In genomic region chr10:64465653-64466052, GRCh38 we compare ENCODE assay signal across 5 cellular contexts.
"Had no signal": no experiment of that assay in that cellular context is flagged by ENCODE, and none has a peak within 500 bp of the region (broad histone marks: within the 10 kb centered on the region; RNA-seq: fewer than 3 reads in every experiment).

No MANE protein-coding gene starts in this region.

- DNase-seq: IMR-90, KBM-7 had no signal

- H3K4me3 ChIP-seq: K562 had no signal

- ATAC-seq: HepG2, K562 had no signal

- H3K27ac ChIP-seq: HL-60 had no signal
